In genomic region chr1:206921772-206922265, GRCh38 we compare ENCODE assay signal across 8 cellular contexts. TPM values are rescaled to one million over a fixed set of nuclear protein-coding genes. Genes with fewer than 3 reads are reported as not detected.
DNase-seq lines count a peak whose midpoint lies in the region; ATAC-seq, FAIRE-seq and TF ChIP-seq lines count a peak whose summit lies in the region.

FCMR (minus strand) TSS chr1:206921941; CDS start chr1:206921854, 87 bp downstream.

- H2BK120ac ChIP-seq in H9 (ENCODE audit: low read depth, low read length, poor library complexity, severe bottlenecking): no peak within 1 kb of the TSS

- H3K4me1 Mint-ChIP-seq in CD14-positive monocyte (peaks cover 3% of the 10 kb centered on the region), endothelial cell (ENCODE audit: unreplicated experiment) (peaks cover 10% of the 10 kb centered on the region), H9 (no peaks in the 10 kb centered on the region)

- H4K8ac ChIP-seq in H9 (replicated peaks; ENCODE audit: insufficient read length, low read depth, low read length): no peak within 1 kb of the TSS

- H2BK20ac ChIP-seq in H9 (ENCODE audit: low read depth, low read length, poor library complexity, severe bottlenecking): no peak within 1 kb of the TSS

- no peak within 1 kb of the TSS for H2BK15ac ChIP-seq in H9 (ENCODE audit: low read depth, low read length)

- H3K4ac ChIP-seq in H9 (ENCODE audit: low read depth, low read length): no peak within 1 kb of the TSS

- H3K9me3 Mint-ChIP-seq in CD14-positive monocyte (no peaks in the 10 kb centered on the region), endothelial cell (ENCODE audit: unreplicated experiment) (no peaks in the 10 kb centered on the region), H9 (no peaks in the 10 kb centered on the region)

- no CpG with 5 or more reads among the region's 7 CpGs for WGBS in H9 (ENCODE audit: extremely low coverage, insufficient read length, low lambda C conversion rate)

- H3K79me1 ChIP-seq in H9 (ENCODE audit: insufficient read depth, low read depth, low read length, poor library complexity, severe bottlenecking): no peaks in the 10 kb centered on the region

- H3K36me3 Mint-ChIP-seq in CD14-positive monocyte: peaks cover 0 to 6% of the 10 kb centered on the region in 2 donors
- no peaks in the 10 kb centered on the region for H3K36me3 Mint-ChIP-seq in endothelial cell (ENCODE audit: low read depth, unreplicated experiment)
- no peaks in the 10 kb centered on the region for H3K36me3 Mint-ChIP-seq in H9 (ENCODE audit: insufficient read depth in 1 of 3, low read depth in 3 of 3)

- no peak within 1 kb of the TSS for H3K18ac ChIP-seq in H9 (ENCODE audit: insufficient read length, low read depth, low read length)

- no peak within 1 kb of the TSS for H2BK5ac ChIP-seq in H9 (ENCODE audit: insufficient read length, low read length)

- H2AFZ ChIP-seq in H9 (ENCODE audit: low read length): no peak within 1 kb of the TSS

- H3K79me2 ChIP-seq in H9 (ENCODE audit: insufficient read depth, low read length): no peaks in the 10 kb centered on the region

- H3K4me3 ChIP-seq in foreskin fibroblast (ENCODE audit: low read depth in 1 of 2, low read length in 2 of 2): no peak within 1 kb of the TSS

- H3K4me1 ChIP-seq in H9 (ENCODE audit: insufficient read depth, low read length): no peaks in the 10 kb centered on the region

- H4K20me1 ChIP-seq in H9 (ENCODE audit: control insufficient read depth, insufficient read depth, insufficient read length): no peaks in the 10 kb centered on the region

- H3K9me3 ChIP-seq in H9 (ENCODE audit: control insufficient read depth, low read depth, low read length): no peaks in the 10 kb centered on the region

- peak; percentile 45 for ATAC-seq in left lobe of liver
- ATAC-seq in GM18519 (IDR thresholded peaks at IDR 0.05; ENCODE audit: low FRiP score, unreplicated experiment): no peak

- intact Hi-C loops in CD14-positive monocyte (cut with micrococcal nuclease): no loop called here
- intact Hi-C loops in T-helper 1 cell treated with Interleukin-12 subunit alpha and Interleukin-12 subunit beta and Interleukin-4 antibody, amounts not matched to agents 30 ng/mL and 1 ng/mL, for 36 hours (cut with micrococcal nuclease): loop anchor here (1.0 to 5.0 kb wide), 5 partner anchors 13 to 415 kb away; partner anchors contain the start of genes CD55 and YOD1

- no peak within 1 kb of the TSS for H3K14ac ChIP-seq in H9 (ENCODE audit: insufficient read depth, low read length)

- no peak within 1 kb of the TSS for H3K23ac ChIP-seq in H9 (ENCODE audit: insufficient read length, low read depth, low read length)

- H3T11ph ChIP-seq in H9 (ENCODE audit: low read length): no peak within 1 kb of the TSS

- no peak within 1 kb of the TSS for H3K4me2 ChIP-seq in H9 (ENCODE audit: insufficient read depth, insufficient read length, low read length)

- H3K27me3 ChIP-seq in H9 (ENCODE audit: insufficient read depth, low read length): no peaks in the 10 kb centered on the region

- no peaks in the 10 kb centered on the region for H3K23me2 ChIP-seq in H9 (ENCODE audit: insufficient read length, low read depth, low read length, poor library complexity, severe bottlenecking)

- peak within 1 kb of the TSS in 5 of 7 donors; percentile 66 to 82 (median 75) for H3K27ac Mint-ChIP-seq in CD14-positive monocyte
- no peak within 1 kb of the TSS for H3K27ac Mint-ChIP-seq in endothelial cell (ENCODE audit: unreplicated experiment)
- no peak within 1 kb of the TSS for H3K27ac Mint-ChIP-seq in H9

- no peak within 1 kb of the TSS for H2AK5ac ChIP-seq in H9 (ENCODE audit: insufficient read length, low read length)

- TF ChIP-seq CTCF in CD14-positive monocyte (IDR thresholded peaks at IDR 0.05) (no peak), endothelial cell (IDR thresholded peaks at IDR 0.05; ENCODE audit: unreplicated experiment) (no peak), H9 (conservative IDR thresholded peaks at IDR 0.05) (no peak), foreskin fibroblast (IDR thresholded peaks at IDR 0.05; ENCODE audit: low read depth, low read length) (no peak)

- peak within 1 kb of the TSS; percentile 39 to 59 for H3K4me3 Mint-ChIP-seq in CD14-positive monocyte
- H3K4me3 Mint-ChIP-seq in endothelial cell (ENCODE audit: unreplicated experiment): no peak within 1 kb of the TSS
- no peak within 1 kb of the TSS for H3K4me3 Mint-ChIP-seq in H9

- no peak within 1 kb of the TSS for H3K27ac ChIP-seq in H9 (ENCODE audit: insufficient read length, low read depth, low read length)

- H3K27me3 Mint-ChIP-seq in CD14-positive monocyte (ENCODE audit: low read depth in 3 of 3) (peaks cover 0 to 3% (median 3%) of the 10 kb centered on the region in 3 donors), endothelial cell (ENCODE audit: unreplicated experiment) (no peaks in the 10 kb centered on the region), H9 (ENCODE audit: low read depth) (peaks cover 10% of the 10 kb centered on the region)

- no peak within 1 kb of the TSS for H3K56ac ChIP-seq in H9 (ENCODE audit: insufficient read length, low read depth, low read length)

- peak; percentile 75 for FAIRE-seq in GM19239 (lab: Jason Lieb, UNC)

- H2BK12ac ChIP-seq in H9 (ENCODE audit: insufficient read length, low read depth, low read length): no peak within 1 kb of the TSS

- no peak within 1 kb of the TSS for H4K91ac ChIP-seq in H9 (ENCODE audit: insufficient read length, low read depth, low read length)

- no peak within 1 kb of the TSS for H3K9ac ChIP-seq in H9 (ENCODE audit: extremely low read depth, insufficient read length, low read length)

- DNase-seq in CD14-positive monocyte (ENCODE audit: low spot score) (peak; percentile 72), GM19239 (ENCODE audit: insufficient read length, low spot score) (peak; percentile 30), left lobe of liver (ENCODE audit: low spot score) (no peak), endothelial cell (ENCODE audit: low spot score) (no peak), H9 (no peak), foreskin fibroblast (no peak)

- H4K5ac ChIP-seq in H9 (ENCODE audit: insufficient read length, low read depth, low read length): no peak within 1 kb of the TSS

RNA-seq across cellular contexts. Expression of gene FCMR, which starts in this region (rescaled TPM):
- 1 to 10 TPM; 2.2 to 3.0 TPM for polyA plus RNA-seq in CD14-positive monocyte
- 65.7 and 70.9 TPM in 2 replicates for total RNA-seq in T-helper 1 cell treated with Interleukin-12 subunit alpha and Interleukin-12 subunit beta and Interleukin-4 antibody, amounts not matched to agents 30 ng/mL and 1 ng/mL, for 36 hours
- total RNA-seq in left lobe of liver (1.3 TPM), endothelial cell (ENCODE audit: unreplicated experiment) (8.4 TPM), H9 (2021) (not detected in 2 replicates)

Comparison
In these comparisons a context has a peak if more than half of its experiments do, and no peak if none do; other contexts are left out.
1. DNase-seq: peak in CD14-positive monocyte (single experiment) and GM19239 (single experiment); none in left lobe of liver (single experiment), endothelial cell (single experiment), H9 (single experiment) and foreskin fibroblast (0 of 2).
2. H3K27ac Mint-ChIP-seq: peak in CD14-positive monocyte (5 of 7); none in endothelial cell (single experiment) and H9 (0 of 3).
3. H3K4me3 Mint-ChIP-seq: peak in CD14-positive monocyte (2 of 2); none in endothelial cell (single experiment) and H9 (0 of 2).